ENCODE assay signal across 1 cellular context in genomic region chr1:157139125-157139524, GRCh38.
TF ChIP-seq lines count a peak whose summit lies in the region.

No MANE protein-coding gene starts in this region.

TF ChIP-seq in GM12878, 131 proteins besides CTCF, POLR2A, EP300 and RAD21 (continued from another document):
- TF ChIP-seq RELB (IDR thresholded peaks at IDR 0.05; ENCODE audit: low read depth) (0 out of 2 replicates have a peak, but pooled peaks have one; percentile 16), MYC (IDR thresholded peaks at IDR 0.05; ENCODE audit: insufficient read depth, insufficient read length, insufficient replicate concordance, low read length, severe bottlenecking) (no peak), CBX3 (IDR thresholded peaks at IDR 0.05; ENCODE audit: borderline replicate concordance, low read depth) (no peak), YY1 (IDR thresholded peaks at IDR 0.05; ENCODE audit: low read depth, low read length) (no peak)
